ENCODE assay signal across 2 cellular contexts in the genomic region with DNA sequence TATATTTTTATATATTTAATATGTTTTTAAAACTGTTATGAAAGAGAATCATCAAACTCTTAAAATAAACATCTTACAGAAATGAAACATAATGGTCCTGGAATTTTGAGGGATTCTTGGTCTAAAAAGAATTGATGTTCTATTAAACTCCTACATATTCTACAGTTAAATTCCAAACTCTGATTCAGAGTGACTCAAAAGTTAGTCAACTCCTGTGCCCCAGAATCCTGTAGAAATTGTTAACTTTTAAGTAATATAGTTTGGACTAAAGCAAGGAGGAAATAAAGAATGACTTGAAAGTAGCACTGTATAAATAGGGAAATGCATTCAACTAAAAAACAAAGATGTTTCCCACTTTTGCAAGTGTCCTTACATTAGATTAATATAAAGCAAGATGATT.
TF ChIP-seq lines count a peak whose summit lies in the region.

No MANE protein-coding gene starts in this region.

TF ChIP-seq in A549, 52 proteins besides CTCF, POLR2A, EP300 and RAD21 (continued from another document):
- TF ChIP-seq, protein P1, sequence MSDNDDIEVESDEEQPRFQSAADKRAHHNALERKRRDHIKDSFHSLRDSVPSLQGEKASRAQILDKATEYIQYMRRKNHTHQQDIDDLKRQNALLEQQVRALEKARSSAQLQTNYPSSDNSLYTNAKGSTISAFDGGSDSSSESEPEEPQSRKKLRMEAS (IDR thresholded peaks at IDR 0.05): no peak
- TF ChIP-seq GATA3 (IDR thresholded peaks at IDR 0.05; ENCODE audit: borderline replicate concordance) (peak; percentile 24; the same call in 1 of the 2 replicates), HEYL (CRISPR knock-in tag; IDR thresholded peaks at IDR 0.05) (no peak), E2F6 (IDR thresholded peaks at IDR 0.05; ENCODE audit: borderline replicate concordance, low read depth) (no peak), ZNF302 (CRISPR knock-in tag; IDR thresholded peaks at IDR 0.05) (no peak), ZC3H11A (IDR thresholded peaks at IDR 0.05) (no peak), FOXS1 (CRISPR knock-in tag; IDR thresholded peaks at IDR 0.05) (no peak), NFE2L2 (conservative IDR thresholded peaks at IDR 0.05; ENCODE audit: low read length) (no peak), TP53 (CRISPR knock-in tag; IDR thresholded peaks at IDR 0.05) (no peak), CEBPB (IDR thresholded peaks at IDR 0.05) (peak in 1 of 2 experiments; percentile 23; a peak in 1 of 4 replicates), FOSL2 (IDR thresholded peaks at IDR 0.05) (peak; percentile 74), FOSL2 (CRISPR knock-in tag; IDR thresholded peaks at IDR 0.05) (peak; percentile 64), JUNB (IDR thresholded peaks at IDR 0.05) (peak; percentile 72), SMC3 (IDR thresholded peaks at IDR 0.05) (no peak), CBX2 (IDR thresholded peaks at IDR 0.05; ENCODE audit: borderline replicate concordance, low read depth) (no peak)
- TF ChIP-seq, protein P2, sequence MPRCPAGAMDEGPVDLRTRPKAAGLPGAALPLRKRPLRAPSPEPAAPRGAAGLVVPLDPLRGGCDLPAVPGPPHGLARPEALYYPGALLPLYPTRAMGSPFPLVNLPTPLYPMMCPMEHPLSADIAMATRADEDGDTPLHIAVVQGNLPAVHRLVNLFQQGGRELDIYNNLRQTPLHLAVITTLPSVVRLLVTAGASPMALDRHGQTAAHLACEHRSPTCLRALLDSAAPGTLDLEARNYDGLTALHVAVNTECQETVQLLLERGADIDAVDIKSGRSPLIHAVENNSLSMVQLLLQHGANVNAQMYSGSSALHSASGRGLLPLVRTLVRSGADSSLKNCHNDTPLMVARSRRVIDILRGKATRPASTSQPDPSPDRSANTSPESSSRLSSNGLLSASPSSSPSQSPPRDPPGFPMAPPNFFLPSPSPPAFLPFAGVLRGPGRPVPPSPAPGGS (IDR thresholded peaks at IDR 0.05): no peak

TF ChIP-seq in HCT116, 20 proteins besides CTCF, POLR2A, EP300 and RAD21 (continued from another document):
- TF ChIP-seq ELF1 (IDR thresholded peaks at IDR 0.05; ENCODE audit: borderline replicate concordance, low read depth) (no peak), SP1 (IDR thresholded peaks at IDR 0.05; ENCODE audit: low read depth) (0 out of 2 replicates have a peak, but pooled peaks have one; percentile 8), ZNF274 (IDR thresholded peaks at IDR 0.05; ENCODE audit: low read depth, low read length) (no peak), EZH2phosphoT487 (IDR thresholded peaks at IDR 0.05; ENCODE audit: borderline replicate concordance) (no peak), FOSL1 (IDR thresholded peaks at IDR 0.05; ENCODE audit: low read depth) (peak; percentile 79), YY1 (IDR thresholded peaks at IDR 0.05; ENCODE audit: extremely low read depth, insufficient replicate concordance, low read depth, low read length) (no peak), CBX3 (IDR thresholded peaks at IDR 0.05; ENCODE audit: low read depth) (no peak), JUND (IDR thresholded peaks at IDR 0.05) (peak; percentile 26; the same call in 1 of the 2 replicates)
- TF ChIP-seq, protein P3, sequence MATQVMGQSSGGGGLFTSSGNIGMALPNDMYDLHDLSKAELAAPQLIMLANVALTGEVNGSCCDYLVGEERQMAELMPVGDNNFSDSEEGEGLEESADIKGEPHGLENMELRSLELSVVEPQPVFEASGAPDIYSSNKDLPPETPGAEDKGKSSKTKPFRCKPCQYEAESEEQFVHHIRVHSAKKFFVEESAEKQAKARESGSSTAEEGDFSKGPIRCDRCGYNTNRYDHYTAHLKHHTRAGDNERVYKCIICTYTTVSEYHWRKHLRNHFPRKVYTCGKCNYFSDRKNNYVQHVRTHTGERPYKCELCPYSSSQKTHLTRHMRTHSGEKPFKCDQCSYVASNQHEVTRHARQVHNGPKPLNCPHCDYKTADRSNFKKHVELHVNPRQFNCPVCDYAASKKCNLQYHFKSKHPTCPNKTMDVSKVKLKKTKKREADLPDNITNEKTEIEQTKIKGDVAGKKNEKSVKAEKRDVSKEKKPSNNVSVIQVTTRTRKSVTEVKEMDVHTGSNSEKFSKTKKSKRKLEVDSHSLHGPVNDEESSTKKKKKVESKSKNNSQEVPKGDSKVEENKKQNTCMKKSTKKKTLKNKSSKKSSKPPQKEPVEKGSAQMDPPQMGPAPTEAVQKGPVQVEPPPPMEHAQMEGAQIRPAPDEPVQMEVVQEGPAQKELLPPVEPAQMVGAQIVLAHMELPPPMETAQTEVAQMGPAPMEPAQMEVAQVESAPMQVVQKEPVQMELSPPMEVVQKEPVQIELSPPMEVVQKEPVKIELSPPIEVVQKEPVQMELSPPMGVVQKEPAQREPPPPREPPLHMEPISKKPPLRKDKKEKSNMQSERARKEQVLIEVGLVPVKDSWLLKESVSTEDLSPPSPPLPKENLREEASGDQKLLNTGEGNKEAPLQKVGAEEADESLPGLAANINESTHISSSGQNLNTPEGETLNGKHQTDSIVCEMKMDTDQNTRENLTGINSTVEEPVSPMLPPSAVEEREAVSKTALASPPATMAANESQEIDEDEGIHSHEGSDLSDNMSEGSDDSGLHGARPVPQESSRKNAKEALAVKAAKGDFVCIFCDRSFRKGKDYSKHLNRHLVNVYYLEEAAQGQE (IDR thresholded peaks at IDR 0.05; ENCODE audit: low read depth): no peak
- TF ChIP-seq, protein P4, sequence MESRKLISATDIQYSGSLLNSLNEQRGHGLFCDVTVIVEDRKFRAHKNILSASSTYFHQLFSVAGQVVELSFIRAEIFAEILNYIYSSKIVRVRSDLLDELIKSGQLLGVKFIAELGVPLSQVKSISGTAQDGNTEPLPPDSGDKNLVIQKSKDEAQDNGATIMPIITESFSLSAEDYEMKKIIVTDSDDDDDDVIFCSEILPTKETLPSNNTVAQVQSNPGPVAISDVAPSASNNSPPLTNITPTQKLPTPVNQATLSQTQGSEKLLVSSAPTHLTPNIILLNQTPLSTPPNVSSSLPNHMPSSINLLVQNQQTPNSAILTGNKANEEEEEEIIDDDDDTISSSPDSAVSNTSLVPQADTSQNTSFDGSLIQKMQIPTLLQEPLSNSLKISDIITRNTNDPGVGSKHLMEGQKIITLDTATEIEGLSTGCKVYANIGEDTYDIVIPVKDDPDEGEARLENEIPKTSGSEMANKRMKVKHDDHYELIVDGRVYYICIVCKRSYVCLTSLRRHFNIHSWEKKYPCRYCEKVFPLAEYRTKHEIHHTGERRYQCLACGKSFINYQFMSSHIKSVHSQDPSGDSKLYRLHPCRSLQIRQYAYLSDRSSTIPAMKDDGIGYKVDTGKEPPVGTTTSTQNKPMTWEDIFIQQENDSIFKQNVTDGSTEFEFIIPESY (IDR thresholded peaks at IDR 0.05; ENCODE audit: extremely low read depth, insufficient replicate concordance, low read length): no peak
